20 cellular contexts compared by ENCODE assay signal in the genomic region with DNA sequence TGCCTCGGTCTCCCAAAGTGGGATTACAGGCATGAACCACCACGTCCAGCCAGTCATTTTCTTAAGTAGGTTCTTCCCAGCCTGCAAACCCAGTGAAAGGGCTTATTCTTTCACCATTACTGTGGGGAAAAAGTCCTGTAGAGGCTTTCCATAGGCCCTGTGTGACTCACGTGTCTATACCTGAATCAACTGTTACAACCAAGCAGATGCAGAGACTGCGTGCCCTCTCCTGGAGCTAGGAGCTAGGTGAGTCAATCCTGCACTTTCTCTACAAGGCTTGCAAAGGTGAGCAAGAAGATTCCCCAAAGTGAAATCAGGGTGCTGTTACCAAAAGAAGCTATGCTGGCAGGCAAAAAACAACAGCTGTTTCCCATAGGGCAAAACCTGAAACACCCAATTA. TPM values are rescaled to one million over a fixed set of nuclear protein-coding genes. Genes with fewer than 3 reads are reported as not detected.
DNase-seq lines count a peak whose midpoint lies in the region; ATAC-seq, FAIRE-seq and TF ChIP-seq lines count a peak whose summit lies in the region.
"Had no signal": no experiment of that assay in that cellular context is flagged by ENCODE, and none has a peak within 500 bp of the region (broad histone marks: within the 10 kb centered on the region; RNA-seq: fewer than 3 reads in every experiment).

No MANE protein-coding gene starts in this region.

- H3K4me3 ChIP-seq in GM12878: no peak overlapping the region; the same call in 1 of the 2 replicates
- H3K4me3 ChIP-seq in neutrophil (ENCODE audit: low read depth in 1 of 2, low read length in 1 of 2): no peak overlapping the region
- H3K4me3 ChIP-seq: A549, ascending aorta, gastrocnemius medialis, prostate gland, spleen, stomach had no signal

- TF ChIP-seq EP300 in GM12878 (IDR thresholded peaks at IDR 0.05; ENCODE audit: borderline replicate concordance in 1 of 2, control insufficient read depth in 1 of 2, low read depth in 2 of 2, low read length in 2 of 2): no peak

- no peaks in the 10 kb centered on the region for H3K36me3 Mint-ChIP-seq in IgD-negative memory B cell
- H3K36me3 Mint-ChIP-seq in mesothelial cell of epicardium: no peaks in the 10 kb centered on the region

- H3K27me3 ChIP-seq in GM12878 (replicated peaks in 1 of 2; ENCODE audit: control insufficient read depth in 2 of 2, insufficient read depth in 2 of 2, low read length in 1 of 2) (no peaks in the 10 kb centered on the region), neutrophil (peaks cover 2% of the 10 kb centered on the region)
- H3K27me3 ChIP-seq: ascending aorta, gastrocnemius medialis, spleen, stomach had no signal

- H3K27me3 Mint-ChIP-seq in IgD-negative memory B cell (no peaks in the 10 kb centered on the region), mesothelial cell of epicardium (ENCODE audit: low read depth) (peaks cover 7% of the 10 kb centered on the region)

- no peak overlapping the region; the same call in 1 of the 2 replicates for H3K9ac ChIP-seq in GM12878 (ENCODE audit: control insufficient read depth, insufficient read depth, low read length)

- BruUV-seq in GM12878 (replicated peaks; lab: Mats Ljungman, UMichigan): no TSS peak

- TF ChIP-seq CTCF in GM12878 (IDR thresholded peaks at IDR 0.05 in 2 of 3, conservative IDR thresholded peaks at IDR 0.05 in 1 of 3; ENCODE audit: control insufficient read depth in 2 of 3, extremely low read depth in 1 of 3, insufficient read depth in 1 of 3, low read depth in 3 of 3, low read length in 3 of 3) (no peak), neutrophil (IDR thresholded peaks at IDR 0.05) (no peak), mesothelial cell of epicardium (IDR thresholded peaks at IDR 0.05; ENCODE audit: unreplicated experiment) (no peak)

- in situ Hi-C loops in GM12878 (cut with MboI): no loop called here

- H3K9me3 Mint-ChIP-seq in IgD-negative memory B cell: no peaks in the 10 kb centered on the region
- no peaks in the 10 kb centered on the region for H3K9me3 Mint-ChIP-seq in mesothelial cell of epicardium

- H4K20me1 ChIP-seq in GM12878 (ENCODE audit: control insufficient read depth, insufficient read depth): no peaks in the 10 kb centered on the region

- H3K27ac Mint-ChIP-seq in IgD-negative memory B cell (peak overlapping the region in 2 of 3 donors; percentile 28 to 88), mesothelial cell of epicardium (no peak overlapping the region)

- H2AFZ ChIP-seq in GM12878 (ENCODE audit: control insufficient read depth, low read depth, low read length): no peak overlapping the region

- TF ChIP-seq RAD21 in GM12878 (IDR thresholded peaks at IDR 0.05; ENCODE audit: insufficient read depth, low read depth, low read length): no peak

- H3K4me2 ChIP-seq in GM12878 (ENCODE audit: control insufficient read depth, insufficient read depth): peak overlapping the region; percentile 89
- H3K4me2 ChIP-seq: A549 had no signal

- POLR2A ChIA-PET in GM12878 (lab: Charles Lee): interaction anchor here (1.1 to 1.9 kb wide), 3 partner anchors 10 to 107 kb away, joined by 3 to 5 read pairs (median 3); no protein-coding TSS in a partner anchor

- H3K4me1 ChIP-seq in GM12878 (ENCODE audit: control insufficient read depth, insufficient read depth, low read length): peaks cover 46% of the 10 kb centered on the region
- peaks cover 7 to 9% of the 10 kb centered on the region in 2 experiments for H3K4me1 ChIP-seq in neutrophil (ENCODE audit: control insufficient read depth in 1 of 2, insufficient read depth in 1 of 2, low read depth in 1 of 2, low read length in 1 of 2)
- H3K4me1 ChIP-seq: A549, prostate gland had no signal

- ATAC-seq in GM12878: peak; percentile 31
- ATAC-seq: A549, gastrocnemius medialis, left lobe of liver, Right ventricle myocardium inferior had no signal

- H3K79me2 ChIP-seq in GM12878 (ENCODE audit: control insufficient read depth, insufficient read depth, low read length): no peaks in the 10 kb centered on the region

- WGBS in GM12878 (ENCODE audit: insufficient coverage, insufficient replicate concordance, low lambda C conversion rate, missing lambda C conversion rate): 12% methylated on average over 4 of the region's 4 CpGs

- H3K36me3 ChIP-seq in GM12878 (ENCODE audit: control insufficient read depth in 2 of 2, insufficient read depth in 2 of 2, low read length in 1 of 2): peaks cover 0 to 14% of the 10 kb centered on the region in 2 experiments
- peaks cover 55% of the 10 kb centered on the region for H3K36me3 ChIP-seq in neutrophil
- H3K36me3 ChIP-seq: ascending aorta, prostate gland had no signal

- intact Hi-C loops in GM12878 (cut with micrococcal nuclease; ENCODE audit: unreplicated experiment): no loop called here

- RAD21 ChIA-PET in GM12878 (lab: Charles Lee; ENCODE audit: unreplicated experiment): interaction anchor here (2.1 to 3.6 kb wide), 2 partner anchors 20 to 107 kb away, joined by 10 to 18 read pairs; no protein-coding TSS in a partner anchor

- H3K4me1 Mint-ChIP-seq in IgD-negative memory B cell: peaks cover 37 to 57% (median 54%) of the 10 kb centered on the region in 3 donors
- peaks cover 15% of the 10 kb centered on the region for H3K4me1 Mint-ChIP-seq in mesothelial cell of epicardium

- CTCF ChIA-PET in GM12878 (lab: Yijun Ruan, JAX): interaction anchor here (0.7 to 4.8 kb wide), 11 partner anchors 10 to 440 kb away, joined by 3 to 28 read pairs (median 3); no protein-coding TSS in a partner anchor

- peak overlapping the region in 2 of 4 donors; percentile 69 to 81 for H3K4me3 Mint-ChIP-seq in IgD-negative memory B cell
- no peak overlapping the region for H3K4me3 Mint-ChIP-seq in mesothelial cell of epicardium

- H3K9me3 ChIP-seq in GM12878 (replicated peaks; ENCODE audit: control insufficient read depth, insufficient read depth, low read length): no peaks in the 10 kb centered on the region
- no peaks in the 10 kb centered on the region for H3K9me3 ChIP-seq in neutrophil
- H3K9me3 ChIP-seq: A549, ascending aorta, gastrocnemius medialis, prostate gland, spleen, stomach had no signal

- DNase-seq in activated CD4-positive, alpha-beta T cell treated with anti-CD3 and anti-CD28 coated beads, Interleukin-2, amount 50 U/mL, for 48 hours: peak; percentile 19 to 31
- DNase-seq in activated CD4-positive, alpha-beta T cell treated with anti-CD3 and anti-CD28 coated beads, Interleukin-2, amount 50 U/mL, for 1 hour: no peak
- no peak for DNase-seq in GM12878 (ENCODE audit: low read depth, low spot score)
- DNase-seq in DMS 273 (lab: John Stamatoyannopoulos, UW; ENCODE audit: unreplicated experiment): no peak
- DNase-seq in mesothelial cell of epicardium (ENCODE audit: low spot score in 2 of 2, unreplicated experiment in 2 of 2): no peak
- DNase-seq in OCI-M2 (lab: John Stamatoyannopoulos, UW; ENCODE audit: unreplicated experiment): no peak
- DNase-seq: activated CD4-positive, CD25-positive, alpha-beta regulatory T cell treated with anti-CD3 and anti-CD28 coated beads, Interleukin-2, amount 50 U/mL, for 72 hours; EL; gastrocnemius medialis; Karpas-422; spleen; stomach had no signal

- no peak for TF ChIP-seq POLR2A in GM12878 (IDR thresholded peaks at IDR 0.05; ENCODE audit: low read depth, low read length)

- SMC1A ChIA-PET in GM12878 (lab: Charles Lee; ENCODE audit: uncharacterized antibody, unreplicated experiment): interaction anchor here (0.7 to 5.6 kb wide), 12 partner anchors 14 to 167 kb away, joined by 3 to 31 read pairs (median 5); no protein-coding TSS in a partner anchor

- no peak for FAIRE-seq in GM12878 (lab: Jason Lieb, UNC)
- FAIRE-seq: A549, H1 had no signal

- H3K27ac ChIP-seq in GM12878 (ENCODE audit: control insufficient read depth, insufficient read depth) (peak overlapping the region; percentile 76), neutrophil (peak overlapping the region; percentile 36)
- H3K27ac ChIP-seq: A549, ascending aorta, prostate gland, stomach had no signal

TF ChIP-seq in GM12878, 131 proteins besides CTCF, POLR2A, EP300 and RAD21 (continues in another document):
- TF ChIP-seq, protein P1, sequence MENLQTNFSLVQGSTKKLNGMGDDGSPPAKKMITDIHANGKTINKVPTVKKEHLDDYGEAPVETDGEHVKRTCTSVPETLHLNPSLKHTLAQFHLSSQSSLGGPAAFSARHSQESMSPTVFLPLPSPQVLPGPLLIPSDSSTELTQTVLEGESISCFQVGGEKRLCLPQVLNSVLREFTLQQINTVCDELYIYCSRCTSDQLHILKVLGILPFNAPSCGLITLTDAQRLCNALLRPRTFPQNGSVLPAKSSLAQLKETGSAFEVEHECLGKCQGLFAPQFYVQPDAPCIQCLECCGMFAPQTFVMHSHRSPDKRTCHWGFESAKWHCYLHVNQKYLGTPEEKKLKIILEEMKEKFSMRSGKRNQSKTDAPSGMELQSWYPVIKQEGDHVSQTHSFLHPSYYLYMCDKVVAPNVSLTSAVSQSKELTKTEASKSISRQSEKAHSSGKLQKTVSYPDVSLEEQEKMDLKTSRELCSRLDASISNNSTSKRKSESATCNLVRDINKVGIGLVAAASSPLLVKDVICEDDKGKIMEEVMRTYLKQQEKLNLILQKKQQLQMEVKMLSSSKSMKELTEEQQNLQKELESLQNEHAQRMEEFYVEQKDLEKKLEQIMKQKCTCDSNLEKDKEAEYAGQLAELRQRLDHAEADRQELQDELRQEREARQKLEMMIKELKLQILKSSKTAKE (IDR thresholded peaks at IDR 0.05; ENCODE audit: low read depth, poor library complexity, severe bottlenecking): no peak

RNA-seq across cellular contexts. Expression of gene MPZL1, which starts 13.8 kb away (rescaled TPM):
- 33.8 TPM for polyA plus RNA-seq in IgD-negative memory B cell
- total RNA-seq in GM12878 (2013; cell fraction: nucleolus; rRNA removed): 68.4 and 72.7 TPM in 2 replicates
- total RNA-seq in GM12878 (2014; rRNA removed): 40.6 and 44.5 TPM in 2 replicates
- 45.4 and 46.4 TPM in 2 replicates for total RNA-seq in GM12878 (2014; rRNA removed; fragmentation: Illumina TruSeq; extraction: Trizol)
- 41.8 and 42.0 TPM in 2 replicates for total RNA-seq in GM12878 (2021)
- polyA plus RNA-seq in GM12878 (2011; ENCODE audit: low read depth): 14.5 TPM
- 51.5 and 54.3 TPM in 2 replicates for polyA plus RNA-seq in GM12878 (2011; rRNA removed)
- polyA plus RNA-seq in GM12878 (2011; cell fraction: cytosol; rRNA removed): 30.4 and 34.3 TPM in 2 replicates
- 41.2 and 50.5 TPM in 2 replicates for polyA plus RNA-seq in GM12878 (2011; cell fraction: nucleus; rRNA removed)
- 19.9 and 23.7 TPM in 2 replicates for polyA plus RNA-seq in GM12878 (2012)
- 54.6 and 61.8 TPM in 2 replicates for polyA plus RNA-seq in GM12878 (2014; fragmentation: Illumina TruSeq; extraction: Trizol)
- 10 to 100 TPM in 1 of 2 experiments, 1 to 10 TPM in 1; 9.8 to 12.0 TPM for polyA plus RNA-seq in GM12878 (2014; fragmentation: Nextera tagmentation; extraction: Ambion mirVana)
- polyA plus RNA-seq in GM12878 (2014; rRNA removed): 38.9 and 45.4 TPM in 2 replicates
- 10 to 100 TPM; 59.2 to 60.9 TPM for polyA plus RNA-seq in GM12878 (2016; fragmentation: Nextera tagmentation; extraction: Ambion mirVana)
- polyA minus RNA-seq in GM12878 (2011; rRNA and poly(A)+ RNA removed): 27.8 and 47.7 TPM in 2 replicates
- 15.1 and 16.2 TPM in 2 replicates for polyA minus RNA-seq in GM12878 (2011; cell fraction: cytosol; rRNA and poly(A)+ RNA removed)
- polyA minus RNA-seq in GM12878 (2011; cell fraction: nucleus; rRNA and poly(A)+ RNA removed): 15.6 and 20.3 TPM in 2 replicates
- total RNA-seq in mesothelial cell of epicardium: 134 to 154 TPM (median 138 TPM) in 3 replicates

Comparison
In these comparisons a context has a peak if more than half of its experiments do, and no peak if none do; other contexts are left out.
1. DNase-seq: peak in activated CD4-positive, alpha-beta T cell treated with anti-CD3 and anti-CD28 coated beads, Interleukin-2, amount 50 U/mL, for 48 hours (2 of 2); none in activated CD4-positive, alpha-beta T cell treated with anti-CD3 and anti-CD28 coated beads, Interleukin-2, amount 50 U/mL, for 1 hour (single experiment), GM12878 (single experiment), DMS 273 (single experiment), mesothelial cell of epicardium (0 of 2) and OCI-M2 (single experiment).